In the genomic region with DNA sequence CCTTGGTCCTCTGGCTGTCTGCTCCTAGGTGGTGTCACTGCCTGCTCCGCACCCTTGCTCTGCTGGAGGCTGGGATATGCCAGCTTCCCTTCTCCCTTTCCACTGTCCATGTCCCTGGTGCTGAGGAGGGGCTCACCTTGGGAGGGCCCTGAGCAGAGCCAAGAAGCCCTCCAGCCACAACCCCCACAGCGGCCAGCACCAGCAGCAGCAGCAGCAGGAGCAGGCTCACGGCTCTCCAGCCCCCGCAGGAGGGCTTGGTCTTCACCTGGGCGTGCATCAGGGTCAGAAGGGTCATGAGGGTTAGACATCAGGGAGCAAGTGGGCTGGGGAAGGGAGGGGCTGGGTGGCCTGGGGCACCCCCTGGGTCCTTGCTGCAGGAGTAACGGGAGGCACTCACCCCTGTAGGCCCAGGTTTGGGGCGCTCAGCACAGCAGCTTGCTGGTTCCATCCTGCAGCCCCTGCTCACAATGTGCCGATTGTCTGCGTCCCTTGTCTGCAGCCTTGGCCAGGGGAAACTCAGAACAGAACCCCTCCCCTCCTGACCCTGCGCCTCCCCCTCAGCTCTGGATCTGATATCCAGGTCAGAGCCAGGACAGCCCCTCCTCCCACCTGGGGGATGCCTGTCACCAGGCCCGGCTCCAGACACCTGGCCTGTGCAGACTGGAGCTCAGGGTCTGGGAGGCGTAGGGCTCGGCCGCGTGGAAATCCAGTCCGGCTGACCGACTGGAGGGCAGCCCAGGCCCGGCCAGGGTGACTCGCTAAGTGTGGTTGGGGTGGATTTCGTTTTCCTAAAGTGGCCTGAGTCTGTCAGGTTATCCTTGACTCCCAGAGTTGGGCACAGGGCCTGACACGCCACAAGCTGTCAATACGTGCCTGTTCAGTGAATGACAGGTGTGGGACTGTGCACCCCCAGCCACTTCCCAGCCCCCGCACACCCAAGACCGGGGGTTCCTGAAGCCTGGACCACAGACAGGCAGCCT, we compare ENCODE assay signal across 11 cellular contexts. TPM values are rescaled to one million over a fixed set of nuclear protein-coding genes. Genes with fewer than 3 reads are reported as not detected.
DNase-seq lines count a peak whose midpoint lies in the region; ATAC-seq and TF ChIP-seq lines count a peak whose summit lies in the region.
"Had no signal": no experiment of that assay in that cellular context is flagged by ENCODE, and none has a peak within 500 bp of the region (broad histone marks: within the 10 kb centered on the region; RNA-seq: fewer than 3 reads in every experiment).

Gene BRICD5, minus strand, starts transcription at position 478 of the 980 bp plus-strand sequence. Its CDS starts 30 bp downstream, at position 448.

- H3K4me1 ChIP-seq in DND-41 (ENCODE audit: insufficient read depth, low read length): peaks cover 50% of the 10 kb centered on the region
- H3K4me1 ChIP-seq in neuronal stem cell (ENCODE audit: control insufficient read depth in 2 of 2, insufficient read depth in 1 of 2, low read depth in 1 of 2, low read length in 2 of 2): peaks cover 16 to 17% of the 10 kb centered on the region in 2 donors
- H3K4me1 ChIP-seq in esophagus squamous epithelium: peaks cover 33 to 53% (median 40%) of the 10 kb centered on the region in 3 donors

- no CpG with 5 or more reads among the region's 24 CpGs for WGBS in neuronal stem cell (ENCODE audit: extremely low coverage in 2 of 2, insufficient read length in 2 of 2, insufficient replicate concordance in 1 of 2), 2 donors
- WGBS in esophagus squamous epithelium, 2 donors: 45 to 55% methylated on average over 5 to 7 of the region's 24 CpGs

- peaks cover 62% of the 10 kb centered on the region for H3K79me2 ChIP-seq in DND-41 (ENCODE audit: insufficient read depth, low read length)

- H4K20me1 ChIP-seq in DND-41 (ENCODE audit: insufficient read depth, low read length): peaks cover 29% of the 10 kb centered on the region

- H2BK5ac ChIP-seq in neuronal stem cell (ENCODE audit: low read length): peak within 1 kb of the TSS; percentile 71

- H3K4me2 ChIP-seq in DND-41 (ENCODE audit: insufficient read depth, low read length) (0 out of 2 replicates have a peak within 1 kb of the TSS, but pooled peaks have one; percentile 99), neuronal stem cell (ENCODE audit: insufficient read depth, low read length, poor library complexity, severe bottlenecking) (peak within 1 kb of the TSS; percentile 11)

- H4K91ac ChIP-seq in neuronal stem cell (ENCODE audit: low read depth, low read length, poor library complexity): no peak within 1 kb of the TSS

- H2BK120ac ChIP-seq in neuronal stem cell (ENCODE audit: low read depth, low read length): no peak within 1 kb of the TSS

- no peak within 1 kb of the TSS for H3K14ac ChIP-seq in neuronal stem cell (ENCODE audit: low read length)

- no peak for DNase-seq in DND-41
- DNase-seq in M059J (ENCODE audit: low read depth): peak; percentile 61
- DNase-seq in neuronal stem cell (ENCODE audit: low spot score): no peak
- DNase-seq in GM10266 (ENCODE audit: extremely low spot score): no peak
- no peak for DNase-seq in esophagus squamous epithelium (lab: John Stamatoyannopoulos, UW)
- DNase-seq: DMS79 treated with DMSO at 0.1 percent for 48 hours, NCI-H1694 treated with DMSO at 0.1 percent for 48 hours had no signal

- no peak within 1 kb of the TSS for H2BK15ac ChIP-seq in neuronal stem cell (ENCODE audit: low read length)

- no peaks in the 10 kb centered on the region for H3K9me3 Mint-ChIP-seq in dendritic cell treated with granulocyte-macrophage colony-stimulating factor and Interleukin-4, amounts not matched to agents 40 ng/mL and 50 ng/mL, for 4 days

- no peak within 1 kb of the TSS for H3K27ac ChIP-seq in DND-41 (ENCODE audit: low read length)
- peak within 1 kb of the TSS; percentile 13 for H3K27ac ChIP-seq in neuronal stem cell (replicated peaks; ENCODE audit: low read length)
- peak within 1 kb of the TSS in 1 of 4 donors; percentile 8 for H3K27ac ChIP-seq in esophagus squamous epithelium

- H2BK12ac ChIP-seq in neuronal stem cell (ENCODE audit: low read length): no peak within 1 kb of the TSS

- H3K4me1 Mint-ChIP-seq in dendritic cell treated with granulocyte-macrophage colony-stimulating factor and Interleukin-4, amounts not matched to agents 40 ng/mL and 50 ng/mL, for 4 days (ENCODE audit: low read depth): peaks cover 57% of the 10 kb centered on the region

- no peak for ATAC-seq in DND-41 (ENCODE audit: insufficient read depth, low read depth)
- ATAC-seq in GM21526 (IDR thresholded peaks at IDR 0.05; ENCODE audit: low FRiP score, unreplicated experiment): no peak
- ATAC-seq in HG02763 (IDR thresholded peaks at IDR 0.05; ENCODE audit: unreplicated experiment): no peak
- ATAC-seq: esophagus mucosa had no signal

- no peak within 1 kb of the TSS for H3K4me3 Mint-ChIP-seq in dendritic cell treated with granulocyte-macrophage colony-stimulating factor and Interleukin-4, amounts not matched to agents 40 ng/mL and 50 ng/mL, for 4 days

- no peaks in the 10 kb centered on the region for H3K27me3 Mint-ChIP-seq in dendritic cell treated with granulocyte-macrophage colony-stimulating factor and Interleukin-4, amounts not matched to agents 40 ng/mL and 50 ng/mL, for 4 days

- H3K9ac ChIP-seq in DND-41 (ENCODE audit: low read depth, low read length) (no peak within 1 kb of the TSS), neuronal stem cell (ENCODE audit: low read depth, low read length, poor library complexity) (peak within 1 kb of the TSS; percentile 17)

- no peak within 1 kb of the TSS for H3K4ac ChIP-seq in neuronal stem cell (ENCODE audit: low read length)

- peak within 1 kb of the TSS; percentile 82 for H3K27ac Mint-ChIP-seq in dendritic cell treated with granulocyte-macrophage colony-stimulating factor and Interleukin-4, amounts not matched to agents 40 ng/mL and 50 ng/mL, for 4 days

- peaks cover 71% of the 10 kb centered on the region for H3K36me3 ChIP-seq in DND-41 (ENCODE audit: insufficient read depth, low read length)
- H3K36me3 ChIP-seq in neuronal stem cell (replicated peaks in 1 of 2; ENCODE audit: control insufficient read depth in 2 of 2, insufficient read depth in 2 of 2, low read length in 2 of 2): peaks cover 45 to 66% of the 10 kb centered on the region in 2 donors
- H3K36me3 ChIP-seq in esophagus squamous epithelium: peaks cover 14 to 43% (median 25%) of the 10 kb centered on the region in 3 donors

- no peak for TF ChIP-seq POLR2A in esophagus squamous epithelium (IDR thresholded peaks at IDR 0.05)

- peaks cover 78% of the 10 kb centered on the region for H3K36me3 Mint-ChIP-seq in dendritic cell treated with granulocyte-macrophage colony-stimulating factor and Interleukin-4, amounts not matched to agents 40 ng/mL and 50 ng/mL, for 4 days (ENCODE audit: low read depth)

- H3K4me3 ChIP-seq in DND-41 (ENCODE audit: low read depth in 1 of 2, low read length in 2 of 2): no peak within 1 kb of the TSS
- H3K4me3 ChIP-seq in neuronal stem cell (ENCODE audit: low read length in 2 of 2): no peak within 1 kb of the TSS
- no peak within 1 kb of the TSS for H3K4me3 ChIP-seq in esophagus squamous epithelium

- peaks cover 32% of the 10 kb centered on the region for H3K79me1 ChIP-seq in neuronal stem cell (ENCODE audit: low read depth, low read length)

- TF ChIP-seq CTCF in DND-41 (IDR thresholded peaks at IDR 0.05; ENCODE audit: borderline replicate concordance, extremely low read depth, low read length, poor library complexity, severe bottlenecking): no peak
- no peak for TF ChIP-seq CTCF in GM10266 (IDR thresholded peaks at IDR 0.05; ENCODE audit: control insufficient read depth, insufficient read depth, low read depth, missing control alignments)
- no peak for TF ChIP-seq CTCF in esophagus squamous epithelium (IDR thresholded peaks at IDR 0.05)

- peak within 1 kb of the TSS; percentile 32 for H2AK5ac ChIP-seq in neuronal stem cell (ENCODE audit: low read depth, low read length)

- H3K27me3 ChIP-seq in DND-41 (ENCODE audit: insufficient read depth, low read length, poor library complexity) (no peaks in the 10 kb centered on the region), neuronal stem cell (ENCODE audit: control insufficient read depth in 3 of 3, insufficient read depth in 3 of 3, low read depth in 1 of 3, low read length in 3 of 3) (no peaks in the 10 kb centered on the region), esophagus squamous epithelium (no peaks in the 10 kb centered on the region)

- intact Hi-C loops in dendritic cell treated with granulocyte-macrophage colony-stimulating factor and Interleukin-4, amounts not matched to agents 40 ng/mL and 50 ng/mL, for 4 days (cut with micrococcal nuclease): no loop called here
- intact Hi-C loops in esophagus squamous epithelium (cut with DNase I): no loop called here

- peak within 1 kb of the TSS; percentile 73 for H3K23ac ChIP-seq in neuronal stem cell (ENCODE audit: low read depth, low read length, poor library complexity)

- H4K8ac ChIP-seq in neuronal stem cell (ENCODE audit: low read depth, low read length): no peak within 1 kb of the TSS

- H2AFZ ChIP-seq in DND-41 (ENCODE audit: low read depth, low read length) (no peak within 1 kb of the TSS), neuronal stem cell (ENCODE audit: low read length) (no peak within 1 kb of the TSS)

- no peak within 1 kb of the TSS for H3K18ac ChIP-seq in neuronal stem cell (ENCODE audit: low read length)

- H3K9me3 ChIP-seq in DND-41 (ENCODE audit: insufficient read depth, low read length, severe bottlenecking) (no peaks in the 10 kb centered on the region), neuronal stem cell (replicated peaks in 1 of 2; ENCODE audit: control insufficient read depth in 2 of 2, insufficient read depth in 1 of 2, low read depth in 1 of 2, low read length in 2 of 2) (no peaks in the 10 kb centered on the region), esophagus squamous epithelium (no peaks in the 10 kb centered on the region)

RNA-seq across cellular contexts. Expression of gene BRICD5, which starts in this region (rescaled TPM):
- total RNA-seq in M059J (2014; rRNA removed; shearing (Covaris generic)): 0.10 and 0.89 TPM in 2 replicates
- polyA plus RNA-seq in neuronal stem cell (2013, experiment 1 of 2): 9.0 TPM
- 9.1 TPM for polyA plus RNA-seq in neuronal stem cell (2013, experiment 2 of 2)
- 1 to 10 TPM in 3 of 4 donors, not detected in 1; 1.1 to 2.0 (median 1.6) TPM for total RNA-seq in esophagus squamous epithelium

Comparison
In these comparisons a context has a peak if more than half of its experiments do, and no peak if none do; other contexts are left out.
1. Peak in DNase-seq in M059J; RNA of the gene not detected or under 1 TPM.